In genomic region chr16:11698271-11698689, GRCh38 we compare ENCODE assay signal across 10 cellular contexts. TPM values are rescaled to one million over a fixed set of nuclear protein-coding genes. Genes with fewer than 3 reads are reported as not detected.
DNase-seq lines count a peak whose midpoint lies in the region; ATAC-seq and TF ChIP-seq lines count a peak whose summit lies in the region.
"Had no signal": no experiment of that assay in that cellular context is flagged by ENCODE, and none has a peak within 500 bp of the region (broad histone marks: within the 10 kb centered on the region; RNA-seq: fewer than 3 reads in every experiment).

No MANE protein-coding gene starts in this region.

- peaks cover 28% of the 10 kb centered on the region for H3K36me3 ChIP-seq in CD8-positive, alpha-beta T cell (ENCODE audit: insufficient read depth, low read length)
- peaks cover 46 to 71% of the 10 kb centered on the region in 2 experiments for H3K36me3 ChIP-seq in mesenchymal stem cell (ENCODE audit: control insufficient read depth in 1 of 2, insufficient read depth in 2 of 2, low read depth in 1 of 2, low read length in 2 of 2)

- H3K9me3 ChIP-seq in CD8-positive, alpha-beta T cell (ENCODE audit: low read length): no peaks in the 10 kb centered on the region
- H3K9me3 ChIP-seq in mesenchymal stem cell (ENCODE audit: control insufficient read depth, low read length): no peaks in the 10 kb centered on the region
- H3K9me3 ChIP-seq: transverse colon had no signal

- H3K4me3 Mint-ChIP-seq in CD8-positive, alpha-beta T cell: no peak overlapping the region
- H3K4me3 Mint-ChIP-seq in activated naive CD8-positive, alpha-beta T cell treated with anti-CD3 and anti-CD28 coated beads for 36 hours: no peak overlapping the region
- H3K4me3 Mint-ChIP-seq in mesothelial cell of epicardium: no peak overlapping the region

- H3K27me3 ChIP-seq in CD8-positive, alpha-beta T cell (ENCODE audit: insufficient read depth, low read length): no peaks in the 10 kb centered on the region
- H3K27me3 ChIP-seq in mesenchymal stem cell (ENCODE audit: control insufficient read depth in 1 of 2, insufficient read depth in 1 of 2, low read length in 2 of 2): no peaks in the 10 kb centered on the region
- H3K27me3 ChIP-seq: transverse colon had no signal

- H3K27me3 Mint-ChIP-seq in CD8-positive, alpha-beta T cell (ENCODE audit: low read depth): no peaks in the 10 kb centered on the region
- no peaks in the 10 kb centered on the region for H3K27me3 Mint-ChIP-seq in activated naive CD8-positive, alpha-beta T cell treated with anti-CD3 and anti-CD28 coated beads for 36 hours
- H3K27me3 Mint-ChIP-seq in mesothelial cell of epicardium (ENCODE audit: low read depth): no peaks in the 10 kb centered on the region

- WGBS in mesenchymal stem cell: 87% methylated on average over 4 of the region's 7 CpGs

- POLR2A ChIA-PET in CD8-positive, alpha-beta T cell (lab: Charles Lee): no interaction called here

- peaks cover 36% of the 10 kb centered on the region for H3K4me1 Mint-ChIP-seq in CD8-positive, alpha-beta T cell (ENCODE audit: low read depth)
- H3K4me1 Mint-ChIP-seq in activated naive CD8-positive, alpha-beta T cell treated with anti-CD3 and anti-CD28 coated beads for 36 hours: peaks cover 36% of the 10 kb centered on the region
- H3K4me1 Mint-ChIP-seq in mesothelial cell of epicardium: no peaks in the 10 kb centered on the region

- H3K9me3 Mint-ChIP-seq in CD8-positive, alpha-beta T cell: no peaks in the 10 kb centered on the region
- no peaks in the 10 kb centered on the region for H3K9me3 Mint-ChIP-seq in activated naive CD8-positive, alpha-beta T cell treated with anti-CD3 and anti-CD28 coated beads for 36 hours
- no peaks in the 10 kb centered on the region for H3K9me3 Mint-ChIP-seq in mesothelial cell of epicardium

- H2BK12ac ChIP-seq in mesenchymal stem cell (ENCODE audit: low read length in 2 of 2): no peak overlapping the region

- H4K8ac ChIP-seq in mesenchymal stem cell (ENCODE audit: low read length): no peak overlapping the region

- 0 out of 2 replicates have a peak, but pooled peaks have one; percentile 13 for TF ChIP-seq RAD21 in Ishikawa (IDR thresholded peaks at IDR 0.05; ENCODE audit: low read depth)

- no peak overlapping the region for H2AFZ ChIP-seq in mesenchymal stem cell (ENCODE audit: low read depth, low read length)

- H2AK5ac ChIP-seq in mesenchymal stem cell (ENCODE audit: low read length, severe bottlenecking): no peak overlapping the region

- no peak overlapping the region for H2BK5ac ChIP-seq in mesenchymal stem cell (ENCODE audit: low read depth, low read length, poor library complexity, severe bottlenecking)

- H3K18ac ChIP-seq in mesenchymal stem cell (ENCODE audit: low read depth in 1 of 2, low read length in 2 of 2): no peak overlapping the region

- no peak overlapping the region for H3K14ac ChIP-seq in mesenchymal stem cell (ENCODE audit: low read length in 2 of 2)

- CTCF ChIA-PET in CD8-positive, alpha-beta T cell (lab: Charles Lee): interaction anchor here (0.6 to 2.3 kb wide), 3 partner anchors 16 to 411 kb away, joined by 3 to 14 read pairs (median 4); no protein-coding TSS in a partner anchor

- no peak overlapping the region for H3K23ac ChIP-seq in mesenchymal stem cell (ENCODE audit: low read length in 2 of 2)

- peaks cover 75% of the 10 kb centered on the region for H3K36me3 Mint-ChIP-seq in CD8-positive, alpha-beta T cell
- H3K36me3 Mint-ChIP-seq in activated naive CD8-positive, alpha-beta T cell treated with anti-CD3 and anti-CD28 coated beads for 36 hours: peaks cover 28% of the 10 kb centered on the region
- H3K36me3 Mint-ChIP-seq in mesothelial cell of epicardium: peaks cover 34% of the 10 kb centered on the region

- H3K9ac ChIP-seq in mesenchymal stem cell (ENCODE audit: low read length): no peak overlapping the region

- H3K4me2 ChIP-seq in mesenchymal stem cell (ENCODE audit: low read length, poor library complexity, severe bottlenecking): no peak overlapping the region

- no peak for TF ChIP-seq EP300 in Ishikawa (IDR thresholded peaks at IDR 0.05; ENCODE audit: borderline replicate concordance)

- H3K4ac ChIP-seq in mesenchymal stem cell (ENCODE audit: low read depth in 1 of 2, low read length in 2 of 2): no peak overlapping the region

- peaks cover 12% of the 10 kb centered on the region for H3K4me1 ChIP-seq in CD8-positive, alpha-beta T cell (ENCODE audit: insufficient read depth, low read length)
- peaks cover 6% of the 10 kb centered on the region for H3K4me1 ChIP-seq in mesenchymal stem cell (ENCODE audit: control insufficient read depth, insufficient read depth, low read depth, low read length)

- no peak overlapping the region for H4K91ac ChIP-seq in mesenchymal stem cell (ENCODE audit: low read length)

- H3K27ac Mint-ChIP-seq in CD8-positive, alpha-beta T cell: peak overlapping the region; percentile 45
- peak overlapping the region; percentile 47 for H3K27ac Mint-ChIP-seq in activated naive CD8-positive, alpha-beta T cell treated with anti-CD3 and anti-CD28 coated beads for 36 hours
- H3K27ac Mint-ChIP-seq in mesothelial cell of epicardium: no peak overlapping the region

- no peak for TF ChIP-seq CTCF in CD8-positive, alpha-beta T cell (IDR thresholded peaks at IDR 0.05)
- no peak for TF ChIP-seq CTCF in mesothelial cell of epicardium (IDR thresholded peaks at IDR 0.05; ENCODE audit: unreplicated experiment)

- H2BK15ac ChIP-seq in mesenchymal stem cell (ENCODE audit: low read depth, poor library complexity, severe bottlenecking): no peak overlapping the region

- no peak overlapping the region for H3K27ac ChIP-seq in CD8-positive, alpha-beta T cell (ENCODE audit: low read depth, low read length)
- H3K27ac ChIP-seq in mesenchymal stem cell (ENCODE audit: low read length, poor library complexity, severe bottlenecking): peak overlapping the region; percentile 4
- H3K27ac ChIP-seq: transverse colon had no signal

- no peak overlapping the region for H2BK120ac ChIP-seq in mesenchymal stem cell (ENCODE audit: low read depth, low read length)

- DNase-seq in CD8-positive, alpha-beta T cell: no peak
- DNase-seq in activated naive CD8-positive, alpha-beta T cell treated with anti-CD3 and anti-CD28 coated beads for 36 hours: peak; percentile 19
- DNase-seq in mesenchymal stem cell (no peak), head of caudate nucleus (no peak), SHP77 treated with DMSO at 0.1 percent for 48 hours (lab: John Stamatoyannopoulos, UW) (no peak), cerebellar nuclear complex (lab: John Stamatoyannopoulos, UW) (no peak), mesothelial cell of epicardium (ENCODE audit: low spot score in 2 of 2, unreplicated experiment in 2 of 2) (no peak)
- DNase-seq: NCI-H2171 treated with DMSO at 0.1 percent for 48 hours, transverse colon had no signal

- no peak overlapping the region for H3K4me3 ChIP-seq in CD8-positive, alpha-beta T cell (ENCODE audit: low read depth, low read length)
- no peak overlapping the region for H3K4me3 ChIP-seq in mesenchymal stem cell (ENCODE audit: insufficient read depth in 1 of 2, low read depth in 1 of 2, low read length in 2 of 2)
- H3K4me3 ChIP-seq: transverse colon had no signal

- peak; percentile 63 for ATAC-seq in CD8-positive, alpha-beta T cell

- intact Hi-C loops in CD8-positive, alpha-beta T cell (cut with DNase I, micrococcal nuclease): no loop called here
- intact Hi-C loops in head of caudate nucleus (cut with DNase I): no loop called here

- peaks cover 33% of the 10 kb centered on the region for H3K79me1 ChIP-seq in mesenchymal stem cell (replicated peaks; ENCODE audit: low read length, poor library complexity, severe bottlenecking)

TF ChIP-seq in Ishikawa, 13 proteins besides CTCF, POLR2A, EP300 and RAD21:
- TF ChIP-seq TAF1 (IDR thresholded peaks at IDR 0.05; ENCODE audit: low read depth) (no peak), CREB1 (IDR thresholded peaks at IDR 0.05; ENCODE audit: low read depth) (no peak), USF1 (IDR thresholded peaks at IDR 0.05) (no peak)

RNA-seq across cellular contexts. Expression of gene SNN, which starts 30.0 kb away (rescaled TPM):
- total RNA-seq in CD8-positive, alpha-beta T cell: 100 to 1,000 TPM; 105 to 107 TPM
- total RNA-seq in activated naive CD8-positive, alpha-beta T cell treated with anti-CD3 and anti-CD28 coated beads for 36 hours: 10 to 100 TPM; 10.3 to 11.2 TPM
- 10.0 TPM for polyA plus RNA-seq in mesenchymal stem cell (2013, experiment 1 of 2)
- polyA plus RNA-seq in mesenchymal stem cell (2013, experiment 2 of 2): 10.1 TPM
- total RNA-seq in mesothelial cell of epicardium: 38.3 to 40.2 TPM (median 39.9 TPM) in 3 replicates

RNA-seq across cellular contexts. Expression of gene TXNDC11, which starts 44.4 kb away (rescaled TPM):
- total RNA-seq in CD8-positive, alpha-beta T cell: 100 to 1,000 TPM; 118 to 130 TPM
- 10 to 100 TPM; 24.5 to 27.3 TPM for total RNA-seq in activated naive CD8-positive, alpha-beta T cell treated with anti-CD3 and anti-CD28 coated beads for 36 hours
- polyA plus RNA-seq in mesenchymal stem cell (2013, experiment 1 of 2): 31.9 TPM
- 32.0 TPM for polyA plus RNA-seq in mesenchymal stem cell (2013, experiment 2 of 2)
- total RNA-seq in mesothelial cell of epicardium: 27.5 to 30.5 TPM (median 27.8 TPM) in 3 replicates
